Comparison of ENCODE assay signal across 22 cellular contexts in the genomic region with DNA sequence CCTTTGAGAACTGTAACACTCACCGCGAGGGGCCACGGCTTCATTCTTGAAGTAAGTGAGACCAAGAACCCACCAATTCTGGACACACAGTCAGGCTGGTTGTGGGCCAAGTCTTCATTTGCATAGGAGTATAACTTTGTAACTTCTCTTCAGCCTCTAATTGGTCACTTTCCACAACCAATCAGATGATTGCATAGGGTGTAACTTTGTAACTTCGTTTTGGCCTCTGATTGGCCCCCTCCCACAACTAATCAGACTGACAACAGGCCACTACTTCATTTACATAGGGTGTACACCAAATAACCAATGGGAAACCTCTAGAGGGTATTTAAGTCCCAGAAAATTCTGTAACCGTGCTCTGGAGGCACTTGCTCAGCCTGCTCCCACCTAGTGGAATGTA.
A peak's percentile ranks its signal among the peaks of the same experiment; 100 is the strongest.
DNase-seq lines count a peak whose midpoint lies in the region; ATAC-seq, FAIRE-seq and TF ChIP-seq lines count a peak whose summit lies in the region.
"Had no signal": no experiment of that assay in that cellular context is flagged by ENCODE, and none has a peak within 500 bp of the region (broad histone marks: within the 10 kb centered on the region; RNA-seq: fewer than 3 reads in every experiment).

No MANE protein-coding gene starts in this region.

- no peaks in the 10 kb centered on the region for H3K79me2 ChIP-seq in PC-9 (ENCODE audit: low read depth)

- H3F3A ChIP-seq in PC-9 (ENCODE audit: insufficient read depth, low read depth), result no peaks in the 10 kb centered on the region

- CTCF ChIA-PET in PC-9 (lab: Charles Lee), result no interaction called here

- peak overlapping the region; percentile 91 for H2AFZ ChIP-seq in PC-9

- peak; percentile 11 for FAIRE-seq in D721Med (lab: Jason Lieb, UNC)
- FAIRE-seq: A549, GM19239, H1, HepG2, HTR-8/SVneo, K562 had no signal

- no peaks in the 10 kb centered on the region for H4K20me1 ChIP-seq in PC-9 (ENCODE audit: insufficient read depth)

- H3K9me3 ChIP-seq in PC-9 (ENCODE audit: insufficient read depth, low read depth), result no peaks in the 10 kb centered on the region
- no peaks in the 10 kb centered on the region for H3K9me3 ChIP-seq in testis
- no peaks in the 10 kb centered on the region for H3K9me3 ChIP-seq in T-helper 17 cell (ENCODE audit: control insufficient read depth, low read length, poor library complexity, severe bottlenecking)
- H3K9me3 ChIP-seq: A549, BE2C, HAP-1 had no signal

- no peak overlapping the region for H3K27ac Mint-ChIP-seq in activated CD4-positive, alpha-beta T cell treated with anti-CD3 and anti-CD28 coated beads, Interleukin-2, amount 10 ng/mL, durations not matched to agents 24 days and 14 days
- H3K27ac Mint-ChIP-seq in T-helper 17 cell, result no peak overlapping the region
- H3K27ac Mint-ChIP-seq: CD14-positive monocyte; CD8-positive, alpha-beta memory T cell; HFFc6 had no signal

- H3K4me1 Mint-ChIP-seq in activated CD4-positive, alpha-beta T cell treated with anti-CD3 and anti-CD28 coated beads, Interleukin-2, amount 10 ng/mL, durations not matched to agents 24 days and 14 days, result no peaks in the 10 kb centered on the region
- H3K4me1 Mint-ChIP-seq in T-helper 17 cell, result no peaks in the 10 kb centered on the region
- H3K4me1 Mint-ChIP-seq: CD14-positive monocyte; CD8-positive, alpha-beta memory T cell had no signal

- H3K27ac ChIP-seq in PC-9 (no peak overlapping the region), testis (no peak overlapping the region)
- H3K27ac ChIP-seq: A549 had no signal

- no peaks in the 10 kb centered on the region for H3K9me3 Mint-ChIP-seq in activated CD4-positive, alpha-beta T cell treated with anti-CD3 and anti-CD28 coated beads, Interleukin-2, amount 10 ng/mL, durations not matched to agents 24 days and 14 days
- H3K9me3 Mint-ChIP-seq: HFFc6 had no signal

- peak overlapping the region; percentile 57 for H3K4me2 ChIP-seq in PC-9
- H3K4me2 ChIP-seq: A549 had no signal

- no peaks in the 10 kb centered on the region for H3K27me3 ChIP-seq in PC-9 (ENCODE audit: insufficient read depth, low read depth)
- H3K27me3 ChIP-seq in testis, result no peaks in the 10 kb centered on the region
- H3K27me3 ChIP-seq: BE2C had no signal

- no peak for TF ChIP-seq POLR2A in testis (IDR thresholded peaks at IDR 0.05)

- no peaks in the 10 kb centered on the region for H3K27me3 Mint-ChIP-seq in activated CD4-positive, alpha-beta T cell treated with anti-CD3 and anti-CD28 coated beads, Interleukin-2, amount 10 ng/mL, durations not matched to agents 24 days and 14 days
- H3K27me3 Mint-ChIP-seq in T-helper 17 cell, result no peaks in the 10 kb centered on the region

- no peak for DNase-seq in D721Med (ENCODE audit: insufficient read length, low spot score)
- peak; percentile 23 for DNase-seq in HuH-7 (ENCODE audit: low spot score)
- DNase-seq in PC-9, result peak in 1 of 2 experiments; percentile 64
- DNase-seq in testis, result peak; percentile 62
- DNase-seq in activated CD4-positive, alpha-beta T cell treated with anti-CD3 and anti-CD28 coated beads, Interleukin-2, amount 10 ng/mL, durations not matched to agents 24 days and 14 days, result no peak
- no peak for DNase-seq in T-helper 17 cell
- DNase-seq: BE2C; CD8-positive, alpha-beta memory T cell; DMS 273 treated with DMSO at 0.1 percent for 48 hours; DMS79 treated with DMSO at 0.1 percent for 48 hours; EL; GDM1; HFFc6 had no signal

- H3K36me3 Mint-ChIP-seq in activated CD4-positive, alpha-beta T cell treated with anti-CD3 and anti-CD28 coated beads, Interleukin-2, amount 10 ng/mL, durations not matched to agents 24 days and 14 days (ENCODE audit: low read depth), result no peaks in the 10 kb centered on the region
- peaks cover 3% of the 10 kb centered on the region for H3K36me3 Mint-ChIP-seq in T-helper 17 cell (ENCODE audit: low read depth)
- H3K36me3 Mint-ChIP-seq: CD14-positive monocyte; CD8-positive, alpha-beta memory T cell had no signal

- TF ChIP-seq CTCF in D721Med (IDR thresholded peaks at IDR 0.05; ENCODE audit: insufficient read depth, missing control alignments), result no peak
- no peak for TF ChIP-seq CTCF in PC-9 (conservative IDR thresholded peaks at IDR 0.05)
- no peak for TF ChIP-seq CTCF in testis (IDR thresholded peaks at IDR 0.05)

- H3K4me3 ChIP-seq in PC-9 (peak overlapping the region; percentile 65), testis (peak overlapping the region; percentile 43 to 45)
- H3K4me3 ChIP-seq: A549, HAP-1, K562 had no signal

- no peak for ATAC-seq in GM21447 (IDR thresholded peaks at IDR 0.05; ENCODE audit: unreplicated experiment)
- no peak for ATAC-seq in T-helper 17 cell
- ATAC-seq: A549, HepG2, K562 had no signal

- intact Hi-C loops in PC-9 (cut with micrococcal nuclease; ENCODE audit: unreplicated experiment) (no loop called here), testis (cut with DNase I; ENCODE audit: low total_unique reads) (no loop called here)
- intact Hi-C loops in activated CD4-positive, alpha-beta T cell treated with anti-CD3 and anti-CD28 coated beads, Interleukin-2, amount 10 ng/mL, durations not matched to agents 24 days and 14 days (cut with micrococcal nuclease), result no loop called here

- BruUV-seq in PC-9 (replicated peaks; lab: Mats Ljungman, UMichigan), result no TSS peak

- H3K4me3 Mint-ChIP-seq in activated CD4-positive, alpha-beta T cell treated with anti-CD3 and anti-CD28 coated beads, Interleukin-2, amount 10 ng/mL, durations not matched to agents 24 days and 14 days, result no peak overlapping the region
- H3K4me3 Mint-ChIP-seq in T-helper 17 cell, result no peak overlapping the region
- H3K4me3 Mint-ChIP-seq: CD14-positive monocyte; CD8-positive, alpha-beta memory T cell; HFFc6 had no signal

- no peaks in the 10 kb centered on the region for H3K9me2 ChIP-seq in PC-9 (ENCODE audit: insufficient read depth)

- 70 to 74% methylated on average over 5 of the region's 5 CpGs for WGBS in testis, 2 donors

- no peaks in the 10 kb centered on the region; the same call in 1 of the 2 replicates for H3K4me1 ChIP-seq in PC-9 (replicated peaks; ENCODE audit: insufficient read depth)
- H3K4me1 ChIP-seq in testis, result no peaks in the 10 kb centered on the region
- H3K4me1 ChIP-seq: A549, BE2C, HAP-1 had no signal

- H3K36me3 ChIP-seq in PC-9 (ENCODE audit: low read depth) (no peaks in the 10 kb centered on the region), testis (ENCODE audit: low read depth, missing control alignments) (no peaks in the 10 kb centered on the region)
- H3K36me3 ChIP-seq: BE2C, HAP-1 had no signal

- POLR2A ChIA-PET in PC-9 (lab: Charles Lee; ENCODE audit: unreplicated experiment), result no interaction called here

Comparison
In these comparisons a context has a peak if more than half of its experiments do, and no peak if none do; other contexts are left out.
1. DNase-seq: peak in HuH-7 (single experiment) and testis (single experiment); none in D721Med (single experiment), activated CD4-positive, alpha-beta T cell treated with anti-CD3 and anti-CD28 coated beads, Interleukin-2, amount 10 ng/mL, durations not matched to agents 24 days and 14 days (single experiment) and T-helper 17 cell (0 of 3).